ENCODE assay signal across 8 cellular contexts in the genomic region with DNA sequence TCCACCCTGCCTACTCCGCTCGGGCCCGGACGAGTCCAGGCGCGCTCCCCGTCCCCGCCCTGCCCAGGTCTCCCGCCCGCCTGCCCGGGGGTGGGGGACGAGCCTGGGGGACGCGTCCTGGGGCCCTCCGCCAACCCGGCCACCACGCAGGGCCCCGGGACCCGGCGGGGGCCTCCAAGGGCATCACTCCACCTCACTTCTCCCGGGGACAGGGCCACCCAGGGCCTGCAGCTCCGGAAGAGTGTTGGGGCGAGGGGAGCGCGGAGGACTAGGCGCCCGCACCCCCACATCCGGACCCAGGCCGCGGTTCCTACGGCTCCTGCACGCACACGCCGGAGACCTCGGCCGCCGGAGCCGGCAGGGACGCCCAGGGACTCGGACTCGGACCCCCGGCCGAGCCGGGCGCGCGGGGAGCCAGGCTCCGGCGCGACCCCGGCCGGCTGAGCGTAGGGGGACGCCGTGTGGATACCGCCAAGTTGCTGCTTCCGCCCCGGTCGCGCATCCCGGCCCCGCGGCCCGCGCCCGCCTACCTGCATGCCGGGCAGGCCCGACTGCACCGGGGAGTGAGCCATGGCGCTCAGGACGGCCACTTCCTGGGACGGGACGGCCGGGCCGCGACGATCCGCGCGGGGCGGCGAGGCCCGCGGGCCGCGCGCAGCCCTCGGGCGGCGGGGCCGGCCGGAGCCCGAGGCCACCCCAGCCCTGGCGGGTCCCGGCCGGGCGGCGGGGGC. TPM values are rescaled to one million over a fixed set of nuclear protein-coding genes. Genes with fewer than 3 reads are reported as not detected.
A peak's percentile ranks its signal among the peaks of the same experiment; 100 is the strongest.
DNase-seq lines count a peak whose midpoint lies in the region; ATAC-seq and TF ChIP-seq lines count a peak whose summit lies in the region.

No MANE protein-coding gene starts in this region.

- H3K27me3 Mint-ChIP-seq in activated T-cell treated with anti-CD3 and anti-CD28 coated beads, Interleukin-2, amount 50 U/mL, for 24 hours, result no peaks in the 10 kb centered on the region
- no peaks in the 10 kb centered on the region for H3K27me3 Mint-ChIP-seq in nephron (ENCODE audit: low read depth)

- peak in 1 of 4 donors; percentile 48 for TF ChIP-seq POLR2A in esophagus squamous epithelium (IDR thresholded peaks at IDR 0.05)

- H3K4me1 Mint-ChIP-seq in activated T-cell treated with anti-CD3 and anti-CD28 coated beads, Interleukin-2, amount 50 U/mL, for 24 hours (ENCODE audit: low read depth), result peaks cover 47% of the 10 kb centered on the region
- peaks cover 69% of the 10 kb centered on the region for H3K4me1 Mint-ChIP-seq in nephron

- H3K27me3 ChIP-seq in esophagus squamous epithelium, result no peaks in the 10 kb centered on the region

- H3K27ac ChIP-seq in esophagus squamous epithelium, result peak overlapping the region; percentile 96 to 100 (median 99)

- ATAC-seq in GM21786 (IDR thresholded peaks at IDR 0.05; ENCODE audit: unreplicated experiment) (peak; percentile 18), GM18873 (IDR thresholded peaks at IDR 0.05; ENCODE audit: low FRiP score, unreplicated experiment) (no peak)

- TF ChIP-seq CTCF in LNCaP clone FGC (IDR thresholded peaks at IDR 0.05; ENCODE audit: control insufficient read depth, extremely low read depth, insufficient read depth) (no peak), esophagus squamous epithelium (IDR thresholded peaks at IDR 0.05) (no peak), nephron (IDR thresholded peaks at IDR 0.05; ENCODE audit: unreplicated experiment in 3 of 3) (no peak)

- peak overlapping the region; percentile 92 for H3K4me3 Mint-ChIP-seq in activated T-cell treated with anti-CD3 and anti-CD28 coated beads, Interleukin-2, amount 50 U/mL, for 24 hours
- H3K4me3 Mint-ChIP-seq in nephron, result peak overlapping the region; percentile 93 to 99 (median 98)

- peaks cover 32 to 62% (median 36%) of the 10 kb centered on the region in 3 donors for H3K4me1 ChIP-seq in esophagus squamous epithelium

- DNase-seq in LNCaP clone FGC (ENCODE audit: low read depth), result no peak
- peak; percentile 72 for DNase-seq in activated T-cell treated with anti-CD3 and anti-CD28 coated beads, Interleukin-2, amount 50 U/mL, for 24 hours
- no peak for DNase-seq in esophagus squamous epithelium (lab: John Stamatoyannopoulos, UW)
- no peak for DNase-seq in NCI-H1930 (lab: John Stamatoyannopoulos, UW)

- peak overlapping the region; percentile 89 for H3K27ac Mint-ChIP-seq in activated T-cell treated with anti-CD3 and anti-CD28 coated beads, Interleukin-2, amount 50 U/mL, for 24 hours
- H3K27ac Mint-ChIP-seq in nephron, result peak overlapping the region in 1 of 3 experiments; percentile 94

- H3K36me3 ChIP-seq in esophagus squamous epithelium, result no peaks in the 10 kb centered on the region

- intact Hi-C loops in esophagus squamous epithelium (cut with DNase I), result loop anchor here (5.0 kb wide), 1 partner anchor 99 kb away; no protein-coding TSS in a partner anchor

- no peaks in the 10 kb centered on the region for H3K9me3 ChIP-seq in esophagus squamous epithelium

- peak overlapping the region; percentile 98 for H3K4me3 ChIP-seq in GM08714 (ENCODE audit: low read length)
- H3K4me3 ChIP-seq in LNCaP clone FGC (ENCODE audit: low read depth, low read length), result peak overlapping the region; percentile 73
- peak overlapping the region; percentile 69 to 99 (median 98) for H3K4me3 ChIP-seq in esophagus squamous epithelium

- 0% methylated on average over 8 of the region's 98 CpGs; no CpG with 5 or more reads in 1 of the 2 donors for WGBS in esophagus squamous epithelium, 2 donors

- H3K36me3 Mint-ChIP-seq in activated T-cell treated with anti-CD3 and anti-CD28 coated beads, Interleukin-2, amount 50 U/mL, for 24 hours (ENCODE audit: low read depth), result peaks cover 39% of the 10 kb centered on the region
- no peaks in the 10 kb centered on the region for H3K36me3 Mint-ChIP-seq in nephron (ENCODE audit: low read depth)

- H3K9me3 Mint-ChIP-seq in activated T-cell treated with anti-CD3 and anti-CD28 coated beads, Interleukin-2, amount 50 U/mL, for 24 hours, result no peaks in the 10 kb centered on the region
- H3K9me3 Mint-ChIP-seq in nephron, result no peaks in the 10 kb centered on the region

RNA-seq across cellular contexts. Expression of a gene that starts 0.5 kb away (rescaled TPM):
- 100 to 1,000 TPM; 119 to 156 (median 130) TPM for total RNA-seq in esophagus squamous epithelium
